Comparison of ENCODE assay signal across 8 cellular contexts in the genomic region with DNA sequence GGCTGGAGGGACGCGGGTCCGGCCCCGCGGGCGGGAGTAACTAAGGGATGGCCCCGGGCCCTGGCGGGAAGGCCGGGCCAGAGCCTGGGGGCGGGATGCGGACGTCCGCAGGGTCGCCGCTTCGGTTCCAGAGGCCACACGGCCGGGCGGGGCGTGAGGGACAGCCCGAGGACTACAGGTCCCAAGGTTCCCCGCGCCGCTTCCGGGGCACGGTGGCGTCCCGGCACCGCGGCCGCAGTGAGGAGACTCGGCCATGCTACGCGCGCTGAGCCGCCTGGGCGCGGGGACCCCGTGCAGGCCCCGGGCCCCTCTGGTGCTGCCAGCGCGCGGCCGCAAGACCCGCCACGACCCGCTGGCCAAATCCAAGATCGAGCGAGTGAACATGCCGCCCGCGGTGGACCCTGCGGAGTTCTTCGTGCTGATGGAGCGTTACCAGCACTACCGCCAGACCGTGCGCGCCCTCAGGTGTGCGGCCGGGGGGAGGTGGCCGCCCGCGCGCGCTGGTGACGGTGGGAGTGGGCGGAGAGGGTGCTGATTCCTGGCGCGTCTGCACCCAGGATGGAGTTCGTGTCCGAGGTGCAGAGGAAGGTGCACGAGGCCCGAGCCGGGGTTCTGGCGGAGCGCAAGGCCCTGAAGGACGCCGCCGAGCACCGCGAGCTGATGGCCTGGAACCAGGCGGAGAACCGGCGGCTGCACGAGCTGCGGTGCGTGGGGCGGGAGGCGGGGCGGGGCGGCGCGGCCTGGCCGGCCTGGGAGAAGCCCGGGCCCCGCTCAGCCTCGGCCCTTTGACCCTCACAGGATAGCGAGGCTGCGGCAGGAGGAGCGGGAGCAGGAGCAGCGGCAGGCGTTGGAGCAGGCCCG. TPM values are rescaled to one million over a fixed set of nuclear protein-coding genes. Genes with fewer than 3 reads are reported as not detected.
DNase-seq lines count a peak whose midpoint lies in the region; ATAC-seq and TF ChIP-seq lines count a peak whose summit lies in the region.

TSS of gene MRPS26 (plus strand) at position 237 of the 861 bp plus-strand sequence. CDS start at position 254, 17 bp downstream.

- ATAC-seq in GM18867 (IDR thresholded peaks at IDR 0.05; ENCODE audit: unreplicated experiment) (peak; percentile 89), HG03103 (IDR thresholded peaks at IDR 0.05; ENCODE audit: low read depth, unreplicated experiment) (peak; percentile 76), left lobe of liver (peak; percentile 85)

- DNase-seq in AG08396 (ENCODE audit: low spot score) (peak; percentile 96), NCI-H345 treated with DMSO at 0.1 percent for 48 hours (lab: John Stamatoyannopoulos, UW; ENCODE audit: unreplicated experiment) (peak; percentile 68), coronary artery (ENCODE audit: low spot score) (peak; percentile 92), left lobe of liver (ENCODE audit: low spot score) (peak; percentile 95)
- peak; percentile 89 for DNase-seq in activated CD4-positive, alpha-beta T cell treated with anti-CD3 and anti-CD28 coated beads for 48 hours
- peak; percentile 82 to 88 for DNase-seq in stimulated activated CD4-positive, alpha-beta T cell treated with anti-CD3 and anti-CD28 coated beads, Interleukin-2, amount 100 ng/mL, for 24 hours

- H3K4me3 ChIP-seq in coronary artery, result peak within 1 kb of the TSS; percentile 95

- no peak for TF ChIP-seq CTCF in coronary artery (IDR thresholded peaks at IDR 0.05)

- H3K27ac ChIP-seq in coronary artery, result peak within 1 kb of the TSS; percentile 94 to 95

RNA-seq across cellular contexts. Expression of gene MRPS26, which starts in this region (rescaled TPM):
- 48.3 TPM for total RNA-seq in left lobe of liver

Comparison
In these comparisons a context has a peak if more than half of its experiments do, and no peak if none do; other contexts are left out.
1. Peak in every context shown above with its lines: DNase-seq, ATAC-seq, H3K4me3 ChIP-seq and H3K27ac ChIP-seq.